1 cellular context compared by ENCODE assay signal in genomic region chr1:21707086-21707840, GRCh38.
TF ChIP-seq lines count a peak whose summit lies in the region.

No MANE protein-coding gene starts in this region.

TF ChIP-seq in H1, 55 proteins besides CTCF, POLR2A, EP300 and RAD21:
- TF ChIP-seq, protein P1, sequence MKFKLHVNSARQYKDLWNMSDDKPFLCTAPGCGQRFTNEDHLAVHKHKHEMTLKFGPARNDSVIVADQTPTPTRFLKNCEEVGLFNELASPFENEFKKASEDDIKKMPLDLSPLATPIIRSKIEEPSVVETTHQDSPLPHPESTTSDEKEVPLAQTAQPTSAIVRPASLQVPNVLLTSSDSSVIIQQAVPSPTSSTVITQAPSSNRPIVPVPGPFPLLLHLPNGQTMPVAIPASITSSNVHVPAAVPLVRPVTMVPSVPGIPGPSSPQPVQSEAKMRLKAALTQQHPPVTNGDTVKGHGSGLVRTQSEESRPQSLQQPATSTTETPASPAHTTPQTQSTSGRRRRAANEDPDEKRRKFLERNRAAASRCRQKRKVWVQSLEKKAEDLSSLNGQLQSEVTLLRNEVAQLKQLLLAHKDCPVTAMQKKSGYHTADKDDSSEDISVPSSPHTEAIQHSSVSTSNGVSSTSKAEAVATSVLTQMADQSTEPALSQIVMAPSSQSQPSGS (IDR thresholded peaks at IDR 0.05; ENCODE audit: low read length) = no peak
- TF ChIP-seq POLR2AphosphoS5 (IDR thresholded peaks at IDR 0.05; ENCODE audit: low read depth, low read length) = no peak
- TF ChIP-seq SAP30 (IDR thresholded peaks at IDR 0.05; ENCODE audit: insufficient read depth, insufficient replicate concordance, low read length) = no peak
- no peak for TF ChIP-seq SRF (IDR thresholded peaks at IDR 0.05; ENCODE audit: low read depth, low read length)
- TF ChIP-seq SIN3A (conservative IDR thresholded peaks at IDR 0.05 in 1 of 2, IDR thresholded peaks at IDR 0.05 in 1 of 2; ENCODE audit: low read depth in 1 of 2, low read length in 2 of 2) = no peak
- TF ChIP-seq CHD1 (IDR thresholded peaks at IDR 0.05; ENCODE audit: low read depth, low read length) = no peak
- no peak for TF ChIP-seq CBX8 (IDR thresholded peaks at IDR 0.05; ENCODE audit: borderline replicate concordance, low read depth, low read length)
- no peak for TF ChIP-seq HDAC2 (IDR thresholded peaks at IDR 0.05; ENCODE audit: borderline replicate concordance in 1 of 2, low read depth in 2 of 2, low read length in 2 of 2)
- no peak for TF ChIP-seq KDM5A (IDR thresholded peaks at IDR 0.05; ENCODE audit: low read length)
- TF ChIP-seq CREB1 (IDR thresholded peaks at IDR 0.05) = no peak
- TF ChIP-seq SIX5 (IDR thresholded peaks at IDR 0.05; ENCODE audit: low read depth, low read length) = no peak
- no peak for TF ChIP-seq GTF2F1 (IDR thresholded peaks at IDR 0.05; ENCODE audit: borderline replicate concordance, low read depth, low read length)
- no peak for TF ChIP-seq CEBPB (IDR thresholded peaks at IDR 0.05; ENCODE audit: low read depth, low read length)
- TF ChIP-seq SP1 (IDR thresholded peaks at IDR 0.05; ENCODE audit: low read depth, low read length) = no peak
- TF ChIP-seq E2F6 (IDR thresholded peaks at IDR 0.05) = no peak
- TF ChIP-seq NANOG (IDR thresholded peaks at IDR 0.05; ENCODE audit: insufficient read depth, low read depth, low read length, poor library complexity, severe bottlenecking) = no peak
